ENCODE assay signal across 1 cellular context in genomic region chr9:124741149-124741548, GRCh38.
TF ChIP-seq lines count a peak whose summit lies in the region.

No MANE protein-coding gene starts in this region.

TF ChIP-seq in IMR-90, 13 proteins besides CTCF, POLR2A, EP300 and RAD21:
- TF ChIP-seq MAFK (IDR thresholded peaks at IDR 0.05; ENCODE audit: low read depth, low read length): peak; percentile 72
- TF ChIP-seq RCOR1 (IDR thresholded peaks at IDR 0.05; ENCODE audit: insufficient replicate concordance, low read length): no peak
